21 cellular contexts compared by ENCODE assay signal in genomic region chr15:83250766-83251165, GRCh38. TPM values are rescaled to one million over a fixed set of nuclear protein-coding genes. Genes with fewer than 3 reads are reported as not detected.
A peak's percentile ranks its signal among the peaks of the same experiment; 100 is the strongest.
DNase-seq lines count a peak whose midpoint lies in the region; ATAC-seq and TF ChIP-seq lines count a peak whose summit lies in the region.
"Had no signal": no experiment of that assay in that cellular context is flagged by ENCODE, and none has a peak within 500 bp of the region (broad histone marks: within the 10 kb centered on the region; RNA-seq: fewer than 3 reads in every experiment).

No MANE protein-coding gene starts in this region.

- peak; percentile 51 for DNase-seq in AG10803 (ENCODE audit: low read depth)
- no peak for DNase-seq in RWPE2 (ENCODE audit: low spot score)
- DNase-seq in epithelial cell of esophagus (ENCODE audit: low read depth), result peak; percentile 68
- peak; percentile 38 for DNase-seq in fibroblast of the conjunctiva (ENCODE audit: low read depth)
- DNase-seq in stimulated activated naive CD4-positive, alpha-beta T cell treated with Interleukin-2 at 50 U/mL for 16 hours (lab: John Stamatoyannopoulos, UW), result no peak
- no peak for DNase-seq in NCI-H748 treated with DMSO at 0.1 percent for 48 hours (lab: John Stamatoyannopoulos, UW)
- DNase-seq in lower lobe of right lung, result no peak
- no peak for DNase-seq in MV-4-11 (lab: John Stamatoyannopoulos, UW)
- DNase-seq: Calu3; CD4-positive, alpha-beta memory T cell; H9; NCI-H1105 treated with DMSO at 0.1 percent for 48 hours; NCI-H1694; NCI-H2227 treated with DMSO at 0.1 percent for 48 hours; NCI-H510A treated with DMSO at 0.1 percent for 48 hours; NCI-H82; OCI-M1; SHP77 treated with DMSO at 0.1 percent for 48 hours; SK-N-SH had no signal

- ATAC-seq in RWPE2 (ENCODE audit: low read depth), result peak; percentile 35; the same call in 2 of the 3 replicates
- no peak for ATAC-seq in lower lobe of right lung
- ATAC-seq: K562 had no signal

- peak overlapping the region; percentile 12 for H3K27ac ChIP-seq in RWPE2 (ENCODE audit: poor library complexity, severe bottlenecking)
- no peak overlapping the region for H3K27ac ChIP-seq in lower lobe of right lung
- H3K27ac ChIP-seq: BLaER1 had no signal

- H3K27me3 ChIP-seq in RWPE2 (ENCODE audit: insufficient read depth, poor library complexity, severe bottlenecking), result no peaks in the 10 kb centered on the region
- peaks cover 15% of the 10 kb centered on the region for H3K27me3 ChIP-seq in lower lobe of right lung (ENCODE audit: low read depth)
- H3K27me3 ChIP-seq: BLaER1 had no signal

- no peaks in the 10 kb centered on the region for H3K9me3 ChIP-seq in RWPE2 (ENCODE audit: severe bottlenecking)
- no peaks in the 10 kb centered on the region for H3K9me3 ChIP-seq in lower lobe of right lung
- H3K9me3 ChIP-seq: BLaER1, SK-N-SH had no signal

- intact Hi-C loops in lower lobe of right lung (cut with DNase I), result no loop called here

- H3K4me3 ChIP-seq in AG10803 (ENCODE audit: low read length) (no peak overlapping the region), RWPE2 (ENCODE audit: severe bottlenecking) (no peak overlapping the region), epithelial cell of esophagus (ENCODE audit: low read length) (no peak overlapping the region), lower lobe of right lung (no peak overlapping the region)
- H3K4me3 ChIP-seq: BLaER1, K562 had no signal

- TF ChIP-seq CTCF in AG10803 (conservative IDR thresholded peaks at IDR 0.05; ENCODE audit: low read length) (no peak), RWPE2 (IDR thresholded peaks at IDR 0.05; ENCODE audit: poor library complexity, severe bottlenecking) (no peak), epithelial cell of esophagus (IDR thresholded peaks at IDR 0.05; ENCODE audit: insufficient read depth, low read depth, low read length, missing control alignments) (no peak), lower lobe of right lung (IDR thresholded peaks at IDR 0.05) (no peak)

- H3K36me3 ChIP-seq in RWPE2 (ENCODE audit: low read depth) (peaks cover 4% of the 10 kb centered on the region), lower lobe of right lung (no peaks in the 10 kb centered on the region)
- H3K36me3 ChIP-seq: BLaER1 had no signal

- H3K4me1 ChIP-seq in RWPE2 (ENCODE audit: insufficient read depth, poor library complexity, severe bottlenecking) (peaks cover 11% of the 10 kb centered on the region), lower lobe of right lung (no peaks in the 10 kb centered on the region)
- H3K4me1 ChIP-seq: BLaER1 had no signal

RNA-seq across cellular contexts. Expression of gene BNC1, which starts 33.7 kb away (rescaled TPM):
- total RNA-seq in lower lobe of right lung, result 0.21 TPM
- total RNA-seq: Calu3; CD4-positive, alpha-beta memory T cell; H9; K562 had no signal

RNA-seq across cellular contexts. Expression of gene HDGFL3, which starts 43.1 kb away (rescaled TPM):
- total RNA-seq in lower lobe of right lung, result 26.5 TPM

Comparison
In these comparisons a context has a peak if more than half of its experiments do, and no peak if none do; other contexts are left out.
1. DNase-seq: peak in AG10803 (single experiment), epithelial cell of esophagus (single experiment) and fibroblast of the conjunctiva (single experiment); none in RWPE2 (single experiment), stimulated activated naive CD4-positive, alpha-beta T cell treated with Interleukin-2 at 50 U/mL for 16 hours (single experiment), NCI-H748 treated with DMSO at 0.1 percent for 48 hours (single experiment), lower lobe of right lung (single experiment) and MV-4-11 (single experiment).